8 cellular contexts compared by ENCODE assay signal in genomic region chr2:219298759-219299371, GRCh38. TPM values are rescaled to one million over a fixed set of nuclear protein-coding genes. Genes with fewer than 3 reads are reported as not detected.
DNase-seq lines count a peak whose midpoint lies in the region; ATAC-seq, FAIRE-seq and TF ChIP-seq lines count a peak whose summit lies in the region.

No MANE protein-coding gene starts in this region.

- TF ChIP-seq POLR2A in HepG2 (IDR thresholded peaks at IDR 0.05; ENCODE audit: insufficient read depth in 1 of 2, low read depth in 2 of 2, low read length in 2 of 2), result no peak

- peaks cover 36% of the 10 kb centered on the region for H3K4me1 ChIP-seq in HepG2 (ENCODE audit: insufficient read depth, low read length)

- H3K9ac ChIP-seq in HepG2 (ENCODE audit: insufficient read depth, low read depth, low read length), result peak overlapping the region; percentile 27; the same call in 1 of the 2 replicates

- H2AFZ ChIP-seq in HepG2 (ENCODE audit: low read length), result peak overlapping the region; percentile 98

- H3K9me3 ChIP-seq in HepG2 (ENCODE audit: low read length), result no peaks in the 10 kb centered on the region

- peaks cover 15% of the 10 kb centered on the region for H3K4me1 Mint-ChIP-seq in chondrocyte (ENCODE audit: low read depth)

- BruUV-seq in HepG2 (replicated peaks; lab: Mats Ljungman, UMichigan), result no TSS peak

- H3K27me3 Mint-ChIP-seq in chondrocyte (ENCODE audit: low read depth), result peaks cover 32% of the 10 kb centered on the region

- peak overlapping the region; percentile 99 for H3K4me2 ChIP-seq in HepG2 (ENCODE audit: low read depth, low read length)

- TF ChIP-seq CTCF in chondrocyte (IDR thresholded peaks at IDR 0.05), result peak; percentile 89
- peak; percentile 97 for TF ChIP-seq CTCF in HepG2 (CRISPR knock-in tag; IDR thresholded peaks at IDR 0.05)

- no peak for TF ChIP-seq EP300 in HepG2 (IDR thresholded peaks at IDR 0.05; ENCODE audit: low read depth in 2 of 2, low read length in 2 of 2)
- no peak for TF ChIP-seq EP300 in HepG2 (CRISPR knock-in tag; IDR thresholded peaks at IDR 0.05; ENCODE audit: borderline replicate concordance)

- H3K36me3 Mint-ChIP-seq in chondrocyte (ENCODE audit: low read depth), result no peaks in the 10 kb centered on the region

- no peaks in the 10 kb centered on the region; the same call in 1 of the 2 replicates for H4K20me1 ChIP-seq in HepG2 (ENCODE audit: insufficient read depth, low read length)

- peaks cover 12 to 74% of the 10 kb centered on the region in 2 experiments for H3K27me3 ChIP-seq in HepG2 (ENCODE audit: control insufficient read depth in 1 of 2, insufficient read depth in 2 of 2, low read length in 2 of 2)

- WGBS in HepG2 (ENCODE audit: low lambda C conversion rate), result 18% methylated on average over 15 of the region's 15 CpGs

- H3K4me3 ChIP-seq in HepG2 (replicated peaks in 1 of 3; ENCODE audit: insufficient read depth in 1 of 3, low read depth in 2 of 3, low read length in 3 of 3), result peak overlapping the region; percentile 27 to 76 (median 45); a peak in 5 of 6 replicates

- FAIRE-seq in HepG2 (lab: Jason Lieb, UNC), result peak; percentile 98

- POLR2A ChIA-PET in HepG2 (lab: Yijun Ruan, JAX), result interaction anchor here (0.7 to 1.4 kb wide), 2 partner anchors 40 to 50 kb away, joined by 3 read pairs; no protein-coding TSS in a partner anchor

- H3K27ac Mint-ChIP-seq in chondrocyte (ENCODE audit: unreplicated experiment), result no peak overlapping the region

- H3K4me3 Mint-ChIP-seq in chondrocyte (ENCODE audit: unreplicated experiment), result no peak overlapping the region

- H3K27ac ChIP-seq in HepG2 (ENCODE audit: extremely low read length, insufficient read depth, low read length), result no peak overlapping the region

- H3K79me2 ChIP-seq in HepG2 (ENCODE audit: insufficient read depth, low read length), result no peaks in the 10 kb centered on the region

- H3K36me3 ChIP-seq in HepG2 (replicated peaks in 1 of 2; ENCODE audit: control insufficient read depth in 1 of 2, insufficient read depth in 2 of 2, low read length in 2 of 2), result no peaks in the 10 kb centered on the region

- CTCF ChIA-PET in HepG2 (lab: Yijun Ruan, JAX; ENCODE audit: low intra/inter-chr PET ratio, low total read pairs), result interaction anchor here (0.8 to 2.9 kb wide), 6 partner anchors 21 to 241 kb away, joined by 3 to 28 read pairs (median 8); partner anchors contain the start of genes ANKZF1, ATG9A, DNAJB2 and NHEJ1

- DNase-seq in NCI-H2171 treated with DMSO at 0.1 percent for 48 hours (lab: John Stamatoyannopoulos, UW), result peak; percentile 66
- DNase-seq in NCI-H2171 (lab: John Stamatoyannopoulos, UW), result no peak
- DNase-seq in NCI-H510A (lab: John Stamatoyannopoulos, UW), result peak; percentile 30
- DNase-seq in activated CD4-positive, alpha-beta T cell treated with anti-CD3 and anti-CD28 coated beads for 24 hours (ENCODE audit: low read depth in 2 of 2), result peak; percentile 90 to 93
- DNase-seq in chondrocyte (ENCODE audit: low spot score), result no peak
- DNase-seq in HepG2 (ENCODE audit: low spot score), result peak; percentile 68
- DNase-seq in stimulated activated CD4-positive, alpha-beta T cell treated with anti-CD3 and anti-CD28 coated beads, TNF-alpha, amount 100 ng/mL, for 1 hour (ENCODE audit: low read depth in 3 of 3, low spot score in 1 of 3), result peak; percentile 72 to 92 (median 77)

- no peaks in the 10 kb centered on the region for H3K9me3 Mint-ChIP-seq in chondrocyte (ENCODE audit: low read depth)

- in situ Hi-C loops in HepG2 (cut with HindIII; ENCODE audit: extremely low pct_ligation_motif_present, low pct_unique_long_range_greater_than_20kb), result loop anchor here (5.0 kb wide), 1 partner anchor 127 kb away; the partner anchor contains the start of gene SLC23A3

- peak; percentile 86 for TF ChIP-seq RAD21 in HepG2 (CRISPR knock-in tag; IDR thresholded peaks at IDR 0.05)

- intact Hi-C loops in HepG2 (cut with micrococcal nuclease; ENCODE audit: unreplicated experiment), result loop anchor here (1.0 to 10.0 kb wide), 4 partner anchors 122 to 242 kb away; partner anchors contain the start of gene CNPPD1

- ATAC-seq in HG03135 (IDR thresholded peaks at IDR 0.05; ENCODE audit: unreplicated experiment), result peak; percentile 37
- peak; percentile 70 for ATAC-seq in HepG2

RNA-seq across cellular contexts. Expression of gene PTPRN, which starts 10.3 kb away (rescaled TPM):
- total RNA-seq in chondrocyte, result 0.67 to 0.87 TPM (median 0.80 TPM) in 3 replicates
- total RNA-seq in HepG2 (2016; rRNA removed; fragmentation: Illumina TruSeq; extraction: Trizol), result not detected in 2 replicates
- total RNA-seq in HepG2 (2016; cell fraction: cytosol; rRNA removed; fragmentation: Illumina TruSeq; extraction: Trizol; ENCODE audit: low read depth), result not detected in 2 replicates
- total RNA-seq in HepG2 (2016; cell fraction: insoluble cytoplasmic fraction; rRNA removed; fragmentation: Illumina TruSeq; extraction: Trizol), result not detected in 2 replicates
- total RNA-seq in HepG2 (2016; cell fraction: membrane; rRNA removed; fragmentation: Illumina TruSeq; extraction: Trizol), result not detected in 2 replicates
- not detected in 2 replicates for total RNA-seq in HepG2 (2016; cell fraction: nucleus; rRNA removed; fragmentation: Illumina TruSeq; extraction: Trizol)
- polyA plus RNA-seq in HepG2 (2011; rRNA removed), result 0.24 and 0.26 TPM in 2 replicates
- 0.05 and 0.10 TPM in 2 replicates for polyA plus RNA-seq in HepG2 (2011; cell fraction: cytosol; rRNA removed)
- 0.08 and 0.12 TPM in 2 replicates for polyA plus RNA-seq in HepG2 (2011; cell fraction: nucleus; rRNA removed)
- 0.51 and 0.74 TPM in 2 replicates for polyA plus RNA-seq in HepG2 (2012)
- polyA plus RNA-seq in HepG2 (2016; cell fraction: cytosol; fragmentation: Illumina TruSeq; extraction: Trizol; ENCODE audit: low read depth), result not detected in 2 replicates
- not detected in 2 replicates for polyA plus RNA-seq in HepG2 (2016; cell fraction: insoluble cytoplasmic fraction; fragmentation: Illumina TruSeq; extraction: Trizol; ENCODE audit: low read depth)
- polyA plus RNA-seq in HepG2 (2016; cell fraction: membrane; fragmentation: Illumina TruSeq; extraction: Trizol; ENCODE audit: low read depth), result not detected in 2 replicates
- not detected in 2 replicates for polyA plus RNA-seq in HepG2 (2016; cell fraction: nucleus; fragmentation: Illumina TruSeq; extraction: Trizol; ENCODE audit: insufficient read depth, low read depth)
- polyA minus RNA-seq in HepG2 (2011; rRNA and poly(A)+ RNA removed; ENCODE audit: low replicate concordance), result 0.06 TPM in 1 of 2 replicates, not detected in the other
- not detected in 2 replicates for polyA minus RNA-seq in HepG2 (2011; cell fraction: cytosol; rRNA and poly(A)+ RNA removed)
- polyA minus RNA-seq in HepG2 (2011; cell fraction: nucleus; rRNA and poly(A)+ RNA removed), result not detected in 2 replicates

RNA-seq across cellular contexts. Expression of gene DNAJB2, which starts 19.7 kb away (rescaled TPM):
- total RNA-seq in chondrocyte (50.7 to 55.6 TPM (median 55.0 TPM) in 3 replicates), HepG2 (2016; rRNA removed; fragmentation: Illumina TruSeq; extraction: Trizol) (18.6 and 21.3 TPM in 2 replicates)
- total RNA-seq in HepG2 (2016; cell fraction: cytosol; rRNA removed; fragmentation: Illumina TruSeq; extraction: Trizol; ENCODE audit: low read depth), result 11.0 and 12.3 TPM in 2 replicates
- 17.1 and 21.1 TPM in 2 replicates for total RNA-seq in HepG2 (2016; cell fraction: insoluble cytoplasmic fraction; rRNA removed; fragmentation: Illumina TruSeq; extraction: Trizol)
- 18.1 and 22.0 TPM in 2 replicates for total RNA-seq in HepG2 (2016; cell fraction: membrane; rRNA removed; fragmentation: Illumina TruSeq; extraction: Trizol)
- total RNA-seq in HepG2 (2016; cell fraction: nucleus; rRNA removed; fragmentation: Illumina TruSeq; extraction: Trizol), result 14.6 and 15.9 TPM in 2 replicates
- 31.1 and 55.2 TPM in 2 replicates for polyA plus RNA-seq in HepG2 (2011; rRNA removed)
- polyA plus RNA-seq in HepG2 (2011; cell fraction: cytosol; rRNA removed), result 30.3 and 35.7 TPM in 2 replicates
- polyA plus RNA-seq in HepG2 (2011; cell fraction: nucleus; rRNA removed), result 135 and 143 TPM in 2 replicates
- polyA plus RNA-seq in HepG2 (2012), result 29.8 and 56.4 TPM in 2 replicates
- 12.6 and 15.8 TPM in 2 replicates for polyA plus RNA-seq in HepG2 (2016; cell fraction: cytosol; fragmentation: Illumina TruSeq; extraction: Trizol; ENCODE audit: low read depth)
- polyA plus RNA-seq in HepG2 (2016; cell fraction: insoluble cytoplasmic fraction; fragmentation: Illumina TruSeq; extraction: Trizol; ENCODE audit: low read depth), result 26.8 and 30.7 TPM in 2 replicates
- polyA plus RNA-seq in HepG2 (2016; cell fraction: membrane; fragmentation: Illumina TruSeq; extraction: Trizol; ENCODE audit: low read depth), result 23.9 and 24.2 TPM in 2 replicates
- 42.9 and 50.3 TPM in 2 replicates for polyA plus RNA-seq in HepG2 (2016; cell fraction: nucleus; fragmentation: Illumina TruSeq; extraction: Trizol; ENCODE audit: insufficient read depth, low read depth)
- polyA minus RNA-seq in HepG2 (2011; rRNA and poly(A)+ RNA removed; ENCODE audit: low replicate concordance), result 17.7 and 40.8 TPM in 2 replicates
- 14.7 and 20.1 TPM in 2 replicates for polyA minus RNA-seq in HepG2 (2011; cell fraction: cytosol; rRNA and poly(A)+ RNA removed)
- 23.2 and 30.5 TPM in 2 replicates for polyA minus RNA-seq in HepG2 (2011; cell fraction: nucleus; rRNA and poly(A)+ RNA removed)

RNA-seq across cellular contexts. Expression of gene RESP18, which starts 33.7 kb away (rescaled TPM):
- total RNA-seq in chondrocyte (not detected in 3 replicates), HepG2 (2016; rRNA removed; fragmentation: Illumina TruSeq; extraction: Trizol) (not detected in 2 replicates)
- not detected in 2 replicates for total RNA-seq in HepG2 (2016; cell fraction: cytosol; rRNA removed; fragmentation: Illumina TruSeq; extraction: Trizol; ENCODE audit: low read depth)
- not detected in 2 replicates for total RNA-seq in HepG2 (2016; cell fraction: insoluble cytoplasmic fraction; rRNA removed; fragmentation: Illumina TruSeq; extraction: Trizol)
- not detected in 2 replicates for total RNA-seq in HepG2 (2016; cell fraction: membrane; rRNA removed; fragmentation: Illumina TruSeq; extraction: Trizol)
- not detected in 2 replicates for total RNA-seq in HepG2 (2016; cell fraction: nucleus; rRNA removed; fragmentation: Illumina TruSeq; extraction: Trizol)
- polyA plus RNA-seq in HepG2 (2011; rRNA removed), result not detected in 2 replicates
- not detected in 2 replicates for polyA plus RNA-seq in HepG2 (2011; cell fraction: cytosol; rRNA removed)
- not detected in 2 replicates for polyA plus RNA-seq in HepG2 (2011; cell fraction: nucleus; rRNA removed)
- not detected in 2 replicates for polyA plus RNA-seq in HepG2 (2012)
- polyA plus RNA-seq in HepG2 (2016; cell fraction: cytosol; fragmentation: Illumina TruSeq; extraction: Trizol; ENCODE audit: low read depth), result not detected in 2 replicates
- not detected in 2 replicates for polyA plus RNA-seq in HepG2 (2016; cell fraction: insoluble cytoplasmic fraction; fragmentation: Illumina TruSeq; extraction: Trizol; ENCODE audit: low read depth)
- polyA plus RNA-seq in HepG2 (2016; cell fraction: membrane; fragmentation: Illumina TruSeq; extraction: Trizol; ENCODE audit: low read depth), result not detected in 2 replicates
- not detected in 2 replicates for polyA plus RNA-seq in HepG2 (2016; cell fraction: nucleus; fragmentation: Illumina TruSeq; extraction: Trizol; ENCODE audit: insufficient read depth, low read depth)
- polyA minus RNA-seq in HepG2 (2011; rRNA and poly(A)+ RNA removed; ENCODE audit: low replicate concordance), result not detected in 2 replicates
- not detected in 2 replicates for polyA minus RNA-seq in HepG2 (2011; cell fraction: cytosol; rRNA and poly(A)+ RNA removed)
- polyA minus RNA-seq in HepG2 (2011; cell fraction: nucleus; rRNA and poly(A)+ RNA removed), result not detected in 2 replicates

RNA-seq across cellular contexts. Expression of gene TUBA4A, which starts 45.1 kb away (rescaled TPM):
- total RNA-seq in chondrocyte (9.4 to 19.7 TPM (median 11.5 TPM) in 3 replicates), HepG2 (2016; rRNA removed; fragmentation: Illumina TruSeq; extraction: Trizol) (0.97 and 1.3 TPM in 2 replicates)
- 0.10 and 0.18 TPM in 2 replicates for total RNA-seq in HepG2 (2016; cell fraction: cytosol; rRNA removed; fragmentation: Illumina TruSeq; extraction: Trizol; ENCODE audit: low read depth)
- total RNA-seq in HepG2 (2016; cell fraction: insoluble cytoplasmic fraction; rRNA removed; fragmentation: Illumina TruSeq; extraction: Trizol), result 1.2 and 2.1 TPM in 2 replicates
- 0.34 and 0.52 TPM in 2 replicates for total RNA-seq in HepG2 (2016; cell fraction: membrane; rRNA removed; fragmentation: Illumina TruSeq; extraction: Trizol)
- 0.78 and 0.81 TPM in 2 replicates for total RNA-seq in HepG2 (2016; cell fraction: nucleus; rRNA removed; fragmentation: Illumina TruSeq; extraction: Trizol)
- 12.7 and 19.5 TPM in 2 replicates for polyA plus RNA-seq in HepG2 (2011; rRNA removed)
- 10.0 and 11.2 TPM in 2 replicates for polyA plus RNA-seq in HepG2 (2011; cell fraction: cytosol; rRNA removed)
- polyA plus RNA-seq in HepG2 (2011; cell fraction: nucleus; rRNA removed), result 37.1 and 38.2 TPM in 2 replicates
- polyA plus RNA-seq in HepG2 (2012), result 15.6 and 17.6 TPM in 2 replicates
- polyA plus RNA-seq in HepG2 (2016; cell fraction: cytosol; fragmentation: Illumina TruSeq; extraction: Trizol; ENCODE audit: low read depth), result 0.87 and 1.3 TPM in 2 replicates
- polyA plus RNA-seq in HepG2 (2016; cell fraction: insoluble cytoplasmic fraction; fragmentation: Illumina TruSeq; extraction: Trizol; ENCODE audit: low read depth), result 2.8 TPM in 2 replicates
- 0.76 and 1.1 TPM in 2 replicates for polyA plus RNA-seq in HepG2 (2016; cell fraction: membrane; fragmentation: Illumina TruSeq; extraction: Trizol; ENCODE audit: low read depth)
- polyA plus RNA-seq in HepG2 (2016; cell fraction: nucleus; fragmentation: Illumina TruSeq; extraction: Trizol; ENCODE audit: insufficient read depth, low read depth), result 1.9 and 3.4 TPM in 2 replicates
- polyA minus RNA-seq in HepG2 (2011; rRNA and poly(A)+ RNA removed; ENCODE audit: low replicate concordance), result 6.5 and 116 TPM in 2 replicates
- polyA minus RNA-seq in HepG2 (2011; cell fraction: cytosol; rRNA and poly(A)+ RNA removed), result 1.8 and 2.1 TPM in 2 replicates
- 2.0 and 3.0 TPM in 2 replicates for polyA minus RNA-seq in HepG2 (2011; cell fraction: nucleus; rRNA and poly(A)+ RNA removed)

RNA-seq across cellular contexts. Expression of gene TUBA4B, which starts 45.8 kb away (rescaled TPM):
- not detected in 3 replicates for total RNA-seq in chondrocyte
- 0.18 and 0.29 TPM in 2 replicates for total RNA-seq in HepG2 (2016; rRNA removed; fragmentation: Illumina TruSeq; extraction: Trizol)
- 0.30 and 0.35 TPM in 2 replicates for total RNA-seq in HepG2 (2016; cell fraction: cytosol; rRNA removed; fragmentation: Illumina TruSeq; extraction: Trizol; ENCODE audit: low read depth)
- 0.18 and 0.24 TPM in 2 replicates for total RNA-seq in HepG2 (2016; cell fraction: insoluble cytoplasmic fraction; rRNA removed; fragmentation: Illumina TruSeq; extraction: Trizol)
- total RNA-seq in HepG2 (2016; cell fraction: membrane; rRNA removed; fragmentation: Illumina TruSeq; extraction: Trizol), result 0.34 and 0.41 TPM in 2 replicates
- 0.28 TPM in 1 of 2 replicates, not detected in the other for total RNA-seq in HepG2 (2016; cell fraction: nucleus; rRNA removed; fragmentation: Illumina TruSeq; extraction: Trizol)
- polyA plus RNA-seq in HepG2 (2011; rRNA removed), result 0.18 and 0.22 TPM in 2 replicates
- polyA plus RNA-seq in HepG2 (2011; cell fraction: cytosol; rRNA removed), result 0.32 and 0.55 TPM in 2 replicates
- polyA plus RNA-seq in HepG2 (2011; cell fraction: nucleus; rRNA removed), result 0.19 and 0.21 TPM in 2 replicates
- not detected in 2 replicates for polyA plus RNA-seq in HepG2 (2012)
- polyA plus RNA-seq in HepG2 (2016; cell fraction: cytosol; fragmentation: Illumina TruSeq; extraction: Trizol; ENCODE audit: low read depth), result 0.10 and 0.15 TPM in 2 replicates
- 0.27 and 0.32 TPM in 2 replicates for polyA plus RNA-seq in HepG2 (2016; cell fraction: insoluble cytoplasmic fraction; fragmentation: Illumina TruSeq; extraction: Trizol; ENCODE audit: low read depth)
- 0.21 and 0.30 TPM in 2 replicates for polyA plus RNA-seq in HepG2 (2016; cell fraction: membrane; fragmentation: Illumina TruSeq; extraction: Trizol; ENCODE audit: low read depth)
- polyA plus RNA-seq in HepG2 (2016; cell fraction: nucleus; fragmentation: Illumina TruSeq; extraction: Trizol; ENCODE audit: insufficient read depth, low read depth), result 0.57 TPM in 1 of 2 replicates, not detected in the other
- polyA minus RNA-seq in HepG2 (2011; rRNA and poly(A)+ RNA removed; ENCODE audit: low replicate concordance), result 0.19 TPM in 1 of 2 replicates, not detected in the other
- not detected in 2 replicates for polyA minus RNA-seq in HepG2 (2011; cell fraction: cytosol; rRNA and poly(A)+ RNA removed)
- not detected in 2 replicates for polyA minus RNA-seq in HepG2 (2011; cell fraction: nucleus; rRNA and poly(A)+ RNA removed)

Comparison
In these comparisons a context has a peak if more than half of its experiments do, and no peak if none do; other contexts are left out.
1. DNase-seq: peak in NCI-H2171 treated with DMSO at 0.1 percent for 48 hours (single experiment), NCI-H510A (single experiment), activated CD4-positive, alpha-beta T cell treated with anti-CD3 and anti-CD28 coated beads for 24 hours (2 of 2), HepG2 (single experiment) and stimulated activated CD4-positive, alpha-beta T cell treated with anti-CD3 and anti-CD28 coated beads, TNF-alpha, amount 100 ng/mL, for 1 hour (3 of 3); none in NCI-H2171 (single experiment) and chondrocyte (single experiment).